ENCODE assay signal across 1 cellular context in the genomic region with DNA sequence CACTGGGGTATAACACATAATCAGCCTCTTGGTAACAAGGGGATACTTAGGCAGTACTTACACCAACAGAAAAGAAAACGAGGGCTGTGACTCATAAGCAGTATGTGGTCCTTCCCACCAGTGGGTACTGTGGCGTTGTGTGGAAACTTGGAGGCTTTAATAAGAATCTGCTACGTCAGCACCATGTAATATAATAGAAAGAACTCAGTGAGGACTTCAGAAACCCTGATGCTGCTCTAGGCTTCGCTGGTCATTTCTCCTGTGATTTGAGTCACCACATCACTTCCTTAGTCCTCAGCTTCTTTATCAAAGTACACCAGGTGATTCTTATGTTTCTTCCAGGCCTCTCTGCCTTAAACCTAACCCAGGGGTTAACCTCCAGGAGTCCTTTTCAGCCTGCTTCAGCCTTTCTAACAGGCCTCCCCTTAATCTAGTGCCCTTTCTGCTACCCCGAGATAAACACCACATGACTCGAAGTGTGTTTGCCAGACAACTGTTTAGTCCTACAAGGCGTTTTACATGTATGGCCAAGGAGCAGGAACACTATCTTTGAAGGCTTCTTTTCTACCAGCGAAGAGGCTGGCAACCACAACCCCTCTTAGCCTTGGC.
TF ChIP-seq lines count a peak whose summit lies in the region.

No MANE protein-coding gene starts in this region.

TF ChIP-seq in GM23338, 12 proteins besides CTCF, POLR2A, EP300 and RAD21 (continued from another document):
- TF ChIP-seq, protein P1, sequence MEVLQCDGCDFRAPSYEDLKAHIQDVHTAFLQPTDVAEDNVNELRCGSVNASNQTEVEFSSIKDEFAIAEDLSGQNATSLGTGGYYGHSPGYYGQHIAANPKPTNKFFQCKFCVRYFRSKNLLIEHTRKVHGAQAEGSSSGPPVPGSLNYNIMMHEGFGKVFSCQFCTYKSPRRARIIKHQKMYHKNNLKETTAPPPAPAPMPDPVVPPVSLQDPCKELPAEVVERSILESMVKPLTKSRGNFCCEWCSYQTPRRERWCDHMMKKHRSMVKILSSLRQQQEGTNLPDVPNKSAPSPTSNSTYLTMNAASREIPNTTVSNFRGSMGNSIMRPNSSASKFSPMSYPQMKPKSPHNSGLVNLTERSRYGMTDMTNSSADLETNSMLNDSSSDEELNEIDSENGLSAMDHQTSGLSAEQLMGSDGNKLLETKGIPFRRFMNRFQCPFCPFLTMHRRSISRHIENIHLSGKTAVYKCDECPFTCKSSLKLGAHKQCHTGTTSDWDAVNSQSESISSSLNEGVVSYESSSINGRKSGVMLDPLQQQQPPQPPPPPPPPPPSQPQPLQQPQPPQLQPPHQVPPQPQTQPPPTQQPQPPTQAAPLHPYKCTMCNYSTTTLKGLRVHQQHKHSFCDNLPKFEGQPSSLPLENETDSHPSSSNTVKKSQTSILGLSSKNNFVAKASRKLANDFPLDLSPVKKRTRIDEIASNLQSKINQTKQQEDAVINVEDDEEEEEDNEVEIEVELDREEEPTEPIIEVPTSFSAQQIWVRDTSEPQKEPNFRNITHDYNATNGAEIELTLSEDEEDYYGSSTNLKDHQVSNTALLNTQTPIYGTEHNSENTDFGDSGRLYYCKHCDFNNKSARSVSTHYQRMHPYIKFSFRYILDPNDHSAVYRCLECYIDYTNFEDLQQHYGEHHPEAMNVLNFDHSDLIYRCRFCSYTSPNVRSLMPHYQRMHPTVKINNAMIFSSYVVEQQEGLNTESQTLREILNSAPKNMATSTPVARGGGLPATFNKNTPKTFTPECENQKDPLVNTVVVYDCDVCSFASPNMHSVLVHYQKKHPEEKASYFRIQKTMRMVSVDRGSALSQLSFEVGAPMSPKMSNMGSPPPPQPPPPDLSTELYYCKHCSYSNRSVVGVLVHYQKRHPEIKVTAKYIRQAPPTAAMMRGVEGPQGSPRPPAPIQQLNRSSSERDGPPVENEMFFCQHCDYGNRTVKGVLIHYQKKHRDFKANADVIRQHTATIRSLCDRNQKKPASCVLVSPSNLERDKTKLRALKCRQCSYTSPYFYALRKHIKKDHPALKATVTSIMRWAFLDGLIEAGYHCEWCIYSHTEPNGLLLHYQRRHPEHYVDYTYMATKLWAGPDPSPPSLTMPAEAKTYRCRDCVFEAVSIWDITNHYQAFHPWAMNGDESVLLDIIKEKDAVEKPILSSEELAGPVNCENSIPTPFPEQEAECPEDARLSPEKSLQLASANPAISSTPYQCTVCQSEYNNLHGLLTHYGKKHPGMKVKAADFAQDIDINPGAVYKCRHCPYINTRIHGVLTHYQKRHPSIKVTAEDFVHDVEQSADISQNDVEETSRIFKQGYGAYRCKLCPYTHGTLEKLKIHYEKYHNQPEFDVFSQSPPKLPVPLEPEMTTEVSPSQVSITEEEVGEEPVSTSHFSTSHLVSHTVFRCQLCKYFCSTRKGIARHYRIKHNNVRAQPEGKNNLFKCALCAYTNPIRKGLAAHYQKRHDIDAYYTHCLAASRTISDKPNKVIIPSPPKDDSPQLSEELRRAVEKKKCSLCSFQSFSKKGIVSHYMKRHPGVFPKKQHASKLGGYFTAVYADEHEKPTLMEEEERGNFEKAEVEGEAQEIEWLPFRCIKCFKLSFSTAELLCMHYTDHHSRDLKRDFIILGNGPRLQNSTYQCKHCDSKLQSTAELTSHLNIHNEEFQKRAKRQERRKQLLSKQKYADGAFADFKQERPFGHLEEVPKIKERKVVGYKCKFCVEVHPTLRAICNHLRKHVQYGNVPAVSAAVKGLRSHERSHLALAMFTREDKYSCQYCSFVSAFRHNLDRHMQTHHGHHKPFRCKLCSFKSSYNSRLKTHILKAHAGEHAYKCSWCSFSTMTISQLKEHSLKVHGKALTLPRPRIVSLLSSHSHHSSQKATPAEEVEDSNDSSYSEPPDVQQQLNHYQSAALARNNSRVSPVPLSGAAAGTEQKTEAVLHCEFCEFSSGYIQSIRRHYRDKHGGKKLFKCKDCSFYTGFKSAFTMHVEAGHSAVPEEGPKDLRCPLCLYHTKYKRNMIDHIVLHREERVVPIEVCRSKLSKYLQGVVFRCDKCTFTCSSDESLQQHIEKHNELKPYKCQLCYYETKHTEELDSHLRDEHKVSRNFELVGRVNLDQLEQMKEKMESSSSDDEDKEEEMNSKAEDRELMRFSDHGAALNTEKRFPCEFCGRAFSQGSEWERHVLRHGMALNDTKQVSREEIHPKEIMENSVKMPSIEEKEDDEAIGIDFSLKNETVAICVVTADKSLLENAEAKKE (CRISPR knock-in tag; IDR thresholded peaks at IDR 0.05): no peak
- TF ChIP-seq EZH2 (IDR thresholded peaks at IDR 0.05; ENCODE audit: low read depth, unreplicated experiment) (no peak), ZNF114 (CRISPR knock-in tag; IDR thresholded peaks at IDR 0.05) (no peak), CREB1 (CRISPR knock-in tag; IDR thresholded peaks at IDR 0.05; ENCODE audit: low read depth) (no peak), STAT1 (IDR thresholded peaks at IDR 0.05; ENCODE audit: unreplicated experiment) (no peak), NANOG (IDR thresholded peaks at IDR 0.05; ENCODE audit: borderline replicate concordance) (no peak), ZNF331 (CRISPR knock-in tag; IDR thresholded peaks at IDR 0.05; ENCODE audit: low read depth) (no peak), EZH2phosphoT487 (IDR thresholded peaks at IDR 0.05; ENCODE audit: unreplicated experiment) (no peak), POLR2AphosphoS5 (IDR thresholded peaks at IDR 0.05; ENCODE audit: low read depth) (no peak)
- TF ChIP-seq, protein P2, sequence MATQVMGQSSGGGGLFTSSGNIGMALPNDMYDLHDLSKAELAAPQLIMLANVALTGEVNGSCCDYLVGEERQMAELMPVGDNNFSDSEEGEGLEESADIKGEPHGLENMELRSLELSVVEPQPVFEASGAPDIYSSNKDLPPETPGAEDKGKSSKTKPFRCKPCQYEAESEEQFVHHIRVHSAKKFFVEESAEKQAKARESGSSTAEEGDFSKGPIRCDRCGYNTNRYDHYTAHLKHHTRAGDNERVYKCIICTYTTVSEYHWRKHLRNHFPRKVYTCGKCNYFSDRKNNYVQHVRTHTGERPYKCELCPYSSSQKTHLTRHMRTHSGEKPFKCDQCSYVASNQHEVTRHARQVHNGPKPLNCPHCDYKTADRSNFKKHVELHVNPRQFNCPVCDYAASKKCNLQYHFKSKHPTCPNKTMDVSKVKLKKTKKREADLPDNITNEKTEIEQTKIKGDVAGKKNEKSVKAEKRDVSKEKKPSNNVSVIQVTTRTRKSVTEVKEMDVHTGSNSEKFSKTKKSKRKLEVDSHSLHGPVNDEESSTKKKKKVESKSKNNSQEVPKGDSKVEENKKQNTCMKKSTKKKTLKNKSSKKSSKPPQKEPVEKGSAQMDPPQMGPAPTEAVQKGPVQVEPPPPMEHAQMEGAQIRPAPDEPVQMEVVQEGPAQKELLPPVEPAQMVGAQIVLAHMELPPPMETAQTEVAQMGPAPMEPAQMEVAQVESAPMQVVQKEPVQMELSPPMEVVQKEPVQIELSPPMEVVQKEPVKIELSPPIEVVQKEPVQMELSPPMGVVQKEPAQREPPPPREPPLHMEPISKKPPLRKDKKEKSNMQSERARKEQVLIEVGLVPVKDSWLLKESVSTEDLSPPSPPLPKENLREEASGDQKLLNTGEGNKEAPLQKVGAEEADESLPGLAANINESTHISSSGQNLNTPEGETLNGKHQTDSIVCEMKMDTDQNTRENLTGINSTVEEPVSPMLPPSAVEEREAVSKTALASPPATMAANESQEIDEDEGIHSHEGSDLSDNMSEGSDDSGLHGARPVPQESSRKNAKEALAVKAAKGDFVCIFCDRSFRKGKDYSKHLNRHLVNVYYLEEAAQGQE (IDR thresholded peaks at IDR 0.05; ENCODE audit: unreplicated experiment): no peak
